Comparison of ENCODE assay signal across 16 cellular contexts in the genomic region with DNA sequence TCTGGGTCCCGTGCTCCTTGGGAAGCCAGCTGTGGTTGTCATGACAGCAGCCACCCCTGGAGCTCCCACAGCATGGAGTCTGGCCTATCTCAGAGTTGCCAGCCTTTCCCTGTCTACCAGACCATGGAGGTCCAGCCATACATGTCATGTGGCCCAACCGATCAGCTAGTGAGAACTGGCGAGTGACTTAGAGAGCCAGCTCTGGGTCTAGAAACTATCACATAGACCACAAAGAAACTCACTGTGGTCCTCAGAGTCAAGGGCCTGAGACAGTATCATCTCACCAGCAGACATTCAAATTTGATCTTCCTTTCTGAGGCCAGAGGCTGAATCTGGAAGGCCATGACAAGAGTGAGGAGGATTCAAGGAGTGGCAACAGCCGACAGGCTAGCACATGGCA.
A peak's percentile ranks its signal among the peaks of the same experiment; 100 is the strongest.
DNase-seq lines count a peak whose midpoint lies in the region; ATAC-seq and TF ChIP-seq lines count a peak whose summit lies in the region.
"Had no signal": no experiment of that assay in that cellular context is flagged by ENCODE, and none has a peak within 500 bp of the region (broad histone marks: within the 10 kb centered on the region; RNA-seq: fewer than 3 reads in every experiment).

No MANE protein-coding gene starts in this region.

- DNase-seq in GM10248 (ENCODE audit: extremely low spot score) (peak; percentile 77), GM19238 (ENCODE audit: insufficient read length, low spot score) (peak; percentile 61), DMS153 treated with DMSO at 0.1 percent for 48 hours (lab: John Stamatoyannopoulos, UW; ENCODE audit: unreplicated experiment) (no peak), NCI-H2196 (lab: John Stamatoyannopoulos, UW; ENCODE audit: unreplicated experiment) (no peak), ovary (no peak)
- DNase-seq in stimulated activated CD8-positive, alpha-beta memory T cell treated with anti-CD3 and anti-CD28 coated beads, Interleukin-4, amount 100 ng/mL, for 48 hours: no peak
- DNase-seq: activated T-cell treated with anti-CD3 and anti-CD28 coated beads, Interleukin-2, amount 50 U/mL, for 1 hour; amniotic stem cell; COR-L47; MV-4-11; NCI-H510A treated with DMSO at 0.1 percent for 48 hours; SJCRH30; substantia nigra had no signal

- H3K9me3 ChIP-seq in ovary: peaks cover 0 to 3% of the 10 kb centered on the region in 2 donors
- H3K9me3 ChIP-seq: SJCRH30 had no signal

- no peak for TF ChIP-seq POLR2A in ovary (IDR thresholded peaks at IDR 0.05)

- POLR2A ChIA-PET in GM10248 (lab: Yijun Ruan, JAX): no interaction called here

- TF ChIP-seq EP300 in ovary (IDR thresholded peaks at IDR 0.05): no peak

- intact Hi-C loops in ovary (cut with DNase I): no loop called here

- ATAC-seq in GM21723 (IDR thresholded peaks at IDR 0.05; ENCODE audit: unreplicated experiment): peak; percentile 99
- peak; percentile 82 for ATAC-seq in HG03097 (IDR thresholded peaks at IDR 0.05; ENCODE audit: low FRiP score, unreplicated experiment)

- CTCF ChIA-PET in GM10248 (lab: Yijun Ruan, JAX): no interaction called here

- H3K27ac ChIP-seq in ovary: no peak overlapping the region
- H3K27ac ChIP-seq: 22Rv1, SJCRH30 had no signal

- no peak for TF ChIP-seq CTCF in GM10248 (IDR thresholded peaks at IDR 0.05; ENCODE audit: control extremely low read depth, extremely low read depth, low read depth, missing control alignments)
- no peak for TF ChIP-seq CTCF in ovary (IDR thresholded peaks at IDR 0.05)

- H3K36me3 ChIP-seq in ovary: no peaks in the 10 kb centered on the region
- H3K36me3 ChIP-seq: SJCRH30 had no signal

- no peaks in the 10 kb centered on the region for H3K4me1 ChIP-seq in ovary (ENCODE audit: insufficient read depth)
- H3K4me1 ChIP-seq: SJCRH30 had no signal

- 77 to 86% (median 82%) methylated on average over 4 of the region's 4 CpGs for WGBS in ovary, 3 donors

- H3K4me3 ChIP-seq in ovary: no peak overlapping the region
- H3K4me3 ChIP-seq: SJCRH30 had no signal

- H3K27me3 ChIP-seq in ovary: no peaks in the 10 kb centered on the region
- H3K27me3 ChIP-seq: SJCRH30 had no signal

Comparison
In these comparisons a context has a peak if more than half of its experiments do, and no peak if none do; other contexts are left out.
1. DNase-seq: peak in GM10248 (single experiment) and GM19238 (single experiment); none in DMS153 treated with DMSO at 0.1 percent for 48 hours (single experiment), stimulated activated CD8-positive, alpha-beta memory T cell treated with anti-CD3 and anti-CD28 coated beads, Interleukin-4, amount 100 ng/mL, for 48 hours (single experiment), NCI-H2196 (single experiment) and ovary (0 of 5).